1 cellular context compared by ENCODE assay signal in genomic region chr7:30027915-30028748, GRCh38.
TF ChIP-seq lines count a peak whose summit lies in the region.

Gene PLEKHA8, plus strand, starts transcription at chr7:30028412. Its CDS starts 351 bp downstream, at chr7:30028763.

TF ChIP-seq in HepG2, 621 proteins besides CTCF, POLR2A, EP300 and RAD21 (continued from another document and continues in another):
- no peak for TF ChIP-seq KIAA2018 (CRISPR knock-in tag; IDR thresholded peaks at IDR 0.05; ENCODE audit: borderline replicate concordance)
- peak; percentile 19; the same call in 1 of the 2 replicates for TF ChIP-seq ZNF691 (CRISPR knock-in tag; IDR thresholded peaks at IDR 0.05; ENCODE audit: borderline replicate concordance, low read depth)
- peak; percentile 14; the same call in 1 of the 2 replicates for TF ChIP-seq FOXC1 (CRISPR knock-in tag; IDR thresholded peaks at IDR 0.05; ENCODE audit: borderline replicate concordance)
- TF ChIP-seq TARDBP (CRISPR knock-in tag; IDR thresholded peaks at IDR 0.05) = no peak; the same call in 1 of the 2 replicates
- TF ChIP-seq SNAPC2 (CRISPR knock-in tag; IDR thresholded peaks at IDR 0.05) = no peak
- TF ChIP-seq ZSCAN25 (CRISPR knock-in tag; IDR thresholded peaks at IDR 0.05) = no peak; the same call in 1 of the 2 replicates
- TF ChIP-seq PHF8 (CRISPR knock-in tag; IDR thresholded peaks at IDR 0.05) = peak; percentile 88
- no peak for TF ChIP-seq ZNF180 (CRISPR knock-in tag; IDR thresholded peaks at IDR 0.05; ENCODE audit: borderline replicate concordance, low read depth)
- TF ChIP-seq, protein P1, sequence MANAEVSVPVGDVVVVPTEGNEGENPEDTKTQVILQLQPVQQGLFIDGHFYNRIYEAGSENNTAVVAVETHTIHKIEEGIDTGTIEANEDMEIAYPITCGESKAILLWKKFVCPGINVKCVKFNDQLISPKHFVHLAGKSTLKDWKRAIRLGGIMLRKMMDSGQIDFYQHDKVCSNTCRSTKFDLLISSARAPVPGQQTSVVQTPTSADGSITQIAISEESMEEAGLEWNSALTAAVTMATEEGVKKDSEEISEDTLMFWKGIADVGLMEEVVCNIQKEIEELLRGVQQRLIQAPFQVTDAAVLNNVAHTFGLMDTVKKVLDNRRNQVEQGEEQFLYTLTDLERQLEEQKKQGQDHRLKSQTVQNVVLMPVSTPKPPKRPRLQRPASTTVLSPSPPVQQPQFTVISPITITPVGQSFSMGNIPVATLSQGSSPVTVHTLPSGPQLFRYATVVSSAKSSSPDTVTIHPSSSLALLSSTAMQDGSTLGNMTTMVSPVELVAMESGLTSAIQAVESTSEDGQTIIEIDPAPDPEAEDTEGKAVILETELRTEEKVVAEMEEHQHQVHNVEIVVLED (CRISPR knock-in tag; IDR thresholded peaks at IDR 0.05; ENCODE audit: borderline replicate concordance) = peak; percentile 79; the same call in 1 of the 2 replicates
- TF ChIP-seq MTF1 (CRISPR knock-in tag; IDR thresholded peaks at IDR 0.05) = no peak
- TF ChIP-seq ATF7 (IDR thresholded peaks at IDR 0.05) = no peak
- no peak for TF ChIP-seq ATF7 (CRISPR knock-in tag; IDR thresholded peaks at IDR 0.05)
- peak; percentile 71; the same call in 1 of the 2 replicates for TF ChIP-seq AHR (CRISPR knock-in tag; IDR thresholded peaks at IDR 0.05)
- TF ChIP-seq MYC (CRISPR knock-in tag; IDR thresholded peaks at IDR 0.05; ENCODE audit: borderline replicate concordance) = peak; percentile 61; the same call in 1 of the 2 replicates
- TF ChIP-seq PCBP1 (IDR thresholded peaks at IDR 0.05; ENCODE audit: borderline replicate concordance, low read depth, low read length) = no peak
- TF ChIP-seq HNF4G (IDR thresholded peaks at IDR 0.05; ENCODE audit: borderline replicate concordance, low read depth, low read length) = peak; percentile 47; the same call in 1 of the 2 replicates
- no peak for TF ChIP-seq HNF4G (CRISPR knock-in tag; IDR thresholded peaks at IDR 0.05; ENCODE audit: borderline replicate concordance, low read depth)
- no peak for TF ChIP-seq TMF1 (CRISPR knock-in tag; IDR thresholded peaks at IDR 0.05; ENCODE audit: low read depth)
- no peak for TF ChIP-seq KAT2B (IDR thresholded peaks at IDR 0.05; ENCODE audit: borderline replicate concordance, low read depth, low read length)
- no peak for TF ChIP-seq AKAP8 (CRISPR knock-in tag; IDR thresholded peaks at IDR 0.05)
- TF ChIP-seq ZNF558 (CRISPR knock-in tag; IDR thresholded peaks at IDR 0.05; ENCODE audit: borderline replicate concordance) = no peak; the same call in 1 of the 2 replicates
- no peak for TF ChIP-seq ZNF513 (CRISPR knock-in tag; conservative IDR thresholded peaks at IDR 0.05)
- TF ChIP-seq, protein P2, sequence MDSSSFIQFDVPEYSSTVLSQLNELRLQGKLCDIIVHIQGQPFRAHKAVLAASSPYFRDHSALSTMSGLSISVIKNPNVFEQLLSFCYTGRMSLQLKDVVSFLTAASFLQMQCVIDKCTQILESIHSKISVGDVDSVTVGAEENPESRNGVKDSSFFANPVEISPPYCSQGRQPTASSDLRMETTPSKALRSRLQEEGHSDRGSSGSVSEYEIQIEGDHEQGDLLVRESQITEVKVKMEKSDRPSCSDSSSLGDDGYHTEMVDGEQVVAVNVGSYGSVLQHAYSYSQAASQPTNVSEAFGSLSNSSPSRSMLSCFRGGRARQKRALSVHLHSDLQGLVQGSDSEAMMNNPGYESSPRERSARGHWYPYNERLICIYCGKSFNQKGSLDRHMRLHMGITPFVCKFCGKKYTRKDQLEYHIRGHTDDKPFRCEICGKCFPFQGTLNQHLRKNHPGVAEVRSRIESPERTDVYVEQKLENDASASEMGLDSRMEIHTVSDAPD (CRISPR knock-in tag; IDR thresholded peaks at IDR 0.05) = no peak
- TF ChIP-seq, protein P3, sequence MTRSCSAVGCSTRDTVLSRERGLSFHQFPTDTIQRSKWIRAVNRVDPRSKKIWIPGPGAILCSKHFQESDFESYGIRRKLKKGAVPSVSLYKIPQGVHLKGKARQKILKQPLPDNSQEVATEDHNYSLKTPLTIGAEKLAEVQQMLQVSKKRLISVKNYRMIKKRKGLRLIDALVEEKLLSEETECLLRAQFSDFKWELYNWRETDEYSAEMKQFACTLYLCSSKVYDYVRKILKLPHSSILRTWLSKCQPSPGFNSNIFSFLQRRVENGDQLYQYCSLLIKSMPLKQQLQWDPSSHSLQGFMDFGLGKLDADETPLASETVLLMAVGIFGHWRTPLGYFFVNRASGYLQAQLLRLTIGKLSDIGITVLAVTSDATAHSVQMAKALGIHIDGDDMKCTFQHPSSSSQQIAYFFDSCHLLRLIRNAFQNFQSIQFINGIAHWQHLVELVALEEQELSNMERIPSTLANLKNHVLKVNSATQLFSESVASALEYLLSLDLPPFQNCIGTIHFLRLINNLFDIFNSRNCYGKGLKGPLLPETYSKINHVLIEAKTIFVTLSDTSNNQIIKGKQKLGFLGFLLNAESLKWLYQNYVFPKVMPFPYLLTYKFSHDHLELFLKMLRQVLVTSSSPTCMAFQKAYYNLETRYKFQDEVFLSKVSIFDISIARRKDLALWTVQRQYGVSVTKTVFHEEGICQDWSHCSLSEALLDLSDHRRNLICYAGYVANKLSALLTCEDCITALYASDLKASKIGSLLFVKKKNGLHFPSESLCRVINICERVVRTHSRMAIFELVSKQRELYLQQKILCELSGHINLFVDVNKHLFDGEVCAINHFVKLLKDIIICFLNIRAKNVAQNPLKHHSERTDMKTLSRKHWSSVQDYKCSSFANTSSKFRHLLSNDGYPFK (CRISPR knock-in tag; IDR thresholded peaks at IDR 0.05; ENCODE audit: borderline replicate concordance) = no peak
- TF ChIP-seq ZNF441 (CRISPR knock-in tag; IDR thresholded peaks at IDR 0.05; ENCODE audit: borderline replicate concordance) = no peak
- TF ChIP-seq RELA (CRISPR knock-in tag; IDR thresholded peaks at IDR 0.05) = no peak
- peak; percentile 65; the same call in 1 of the 2 replicates for TF ChIP-seq MEIS1 (CRISPR knock-in tag; IDR thresholded peaks at IDR 0.05; ENCODE audit: borderline replicate concordance)
- TF ChIP-seq ZNF572 (CRISPR knock-in tag; IDR thresholded peaks at IDR 0.05) = no peak
- peak; percentile 90 for TF ChIP-seq ASH2L (IDR thresholded peaks at IDR 0.05; ENCODE audit: insufficient read length, low read depth, low read length)
- TF ChIP-seq, protein P4, sequence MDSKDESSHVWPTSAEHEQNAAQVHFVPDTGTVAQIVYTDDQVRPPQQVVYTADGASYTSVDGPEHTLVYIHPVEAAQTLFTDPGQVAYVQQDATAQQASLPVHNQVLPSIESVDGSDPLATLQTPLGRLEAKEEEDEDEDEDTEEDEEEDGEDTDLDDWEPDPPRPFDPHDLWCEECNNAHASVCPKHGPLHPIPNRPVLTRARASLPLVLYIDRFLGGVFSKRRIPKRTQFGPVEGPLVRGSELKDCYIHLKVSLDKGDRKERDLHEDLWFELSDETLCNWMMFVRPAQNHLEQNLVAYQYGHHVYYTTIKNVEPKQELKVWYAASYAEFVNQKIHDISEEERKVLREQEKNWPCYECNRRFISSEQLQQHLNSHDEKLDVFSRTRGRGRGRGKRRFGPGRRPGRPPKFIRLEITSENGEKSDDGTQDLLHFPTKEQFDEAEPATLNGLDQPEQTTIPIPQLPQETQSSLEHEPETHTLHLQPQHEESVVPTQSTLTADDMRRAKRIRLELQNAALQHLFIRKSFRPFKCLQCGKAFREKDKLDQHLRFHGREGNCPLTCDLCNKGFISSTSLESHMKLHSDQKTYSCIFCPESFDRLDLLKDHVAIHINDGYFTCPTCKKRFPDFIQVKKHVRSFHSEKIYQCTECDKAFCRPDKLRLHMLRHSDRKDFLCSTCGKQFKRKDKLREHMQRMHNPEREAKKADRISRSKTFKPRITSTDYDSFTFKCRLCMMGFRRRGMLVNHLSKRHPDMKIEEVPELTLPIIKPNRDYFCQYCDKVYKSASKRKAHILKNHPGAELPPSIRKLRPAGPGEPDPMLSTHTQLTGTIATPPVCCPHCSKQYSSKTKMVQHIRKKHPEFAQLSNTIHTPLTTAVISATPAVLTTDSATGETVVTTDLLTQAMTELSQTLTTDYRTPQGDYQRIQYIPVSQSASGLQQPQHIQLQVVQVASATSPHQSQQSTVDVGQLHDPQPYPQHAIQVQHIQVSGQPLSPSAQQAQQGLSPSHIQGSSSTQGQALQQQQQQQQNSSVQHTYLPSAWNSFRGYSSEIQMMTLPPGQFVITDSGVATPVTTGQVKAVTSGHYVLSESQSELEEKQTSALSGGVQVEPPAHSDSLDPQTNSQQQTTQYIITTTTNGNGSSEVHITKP (CRISPR knock-in tag; IDR thresholded peaks at IDR 0.05; ENCODE audit: low read depth) = peak; percentile 87
- TF ChIP-seq DR1 (CRISPR knock-in tag; IDR thresholded peaks at IDR 0.05) = no peak; the same call in 1 of the 2 replicates
- TF ChIP-seq SP2 (CRISPR knock-in tag; IDR thresholded peaks at IDR 0.05) = peak; percentile 79
- peak; percentile 91 for TF ChIP-seq ZFX (CRISPR knock-in tag; IDR thresholded peaks at IDR 0.05; ENCODE audit: low read depth)
- TF ChIP-seq, protein P5, sequence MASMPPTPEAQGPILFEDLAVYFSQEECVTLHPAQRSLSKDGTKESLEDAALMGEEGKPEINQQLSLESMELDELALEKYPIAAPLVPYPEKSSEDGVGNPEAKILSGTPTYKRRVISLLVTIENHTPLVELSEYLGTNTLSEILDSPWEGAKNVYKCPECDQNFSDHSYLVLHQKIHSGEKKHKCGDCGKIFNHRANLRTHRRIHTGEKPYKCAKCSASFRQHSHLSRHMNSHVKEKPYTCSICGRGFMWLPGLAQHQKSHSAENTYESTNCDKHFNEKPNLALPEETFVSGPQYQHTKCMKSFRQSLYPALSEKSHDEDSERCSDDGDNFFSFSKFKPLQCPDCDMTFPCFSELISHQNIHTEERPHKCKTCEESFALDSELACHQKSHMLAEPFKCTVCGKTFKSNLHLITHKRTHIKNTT (CRISPR knock-in tag; IDR thresholded peaks at IDR 0.05) = no peak
- TF ChIP-seq MAFG (CRISPR knock-in tag; IDR thresholded peaks at IDR 0.05) = no peak
- TF ChIP-seq, protein P6, sequence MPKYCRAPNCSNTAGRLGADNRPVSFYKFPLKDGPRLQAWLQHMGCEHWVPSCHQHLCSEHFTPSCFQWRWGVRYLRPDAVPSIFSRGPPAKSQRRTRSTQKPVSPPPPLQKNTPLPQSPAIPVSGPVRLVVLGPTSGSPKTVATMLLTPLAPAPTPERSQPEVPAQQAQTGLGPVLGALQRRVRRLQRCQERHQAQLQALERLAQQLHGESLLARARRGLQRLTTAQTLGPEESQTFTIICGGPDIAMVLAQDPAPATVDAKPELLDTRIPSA (CRISPR knock-in tag; IDR thresholded peaks at IDR 0.05; ENCODE audit: borderline replicate concordance) = no peak; the same call in 1 of the 2 replicates
- peak; percentile 90 for TF ChIP-seq ZMYM3 (CRISPR knock-in tag; IDR thresholded peaks at IDR 0.05)
